8 cellular contexts compared by ENCODE assay signal in the genomic region with DNA sequence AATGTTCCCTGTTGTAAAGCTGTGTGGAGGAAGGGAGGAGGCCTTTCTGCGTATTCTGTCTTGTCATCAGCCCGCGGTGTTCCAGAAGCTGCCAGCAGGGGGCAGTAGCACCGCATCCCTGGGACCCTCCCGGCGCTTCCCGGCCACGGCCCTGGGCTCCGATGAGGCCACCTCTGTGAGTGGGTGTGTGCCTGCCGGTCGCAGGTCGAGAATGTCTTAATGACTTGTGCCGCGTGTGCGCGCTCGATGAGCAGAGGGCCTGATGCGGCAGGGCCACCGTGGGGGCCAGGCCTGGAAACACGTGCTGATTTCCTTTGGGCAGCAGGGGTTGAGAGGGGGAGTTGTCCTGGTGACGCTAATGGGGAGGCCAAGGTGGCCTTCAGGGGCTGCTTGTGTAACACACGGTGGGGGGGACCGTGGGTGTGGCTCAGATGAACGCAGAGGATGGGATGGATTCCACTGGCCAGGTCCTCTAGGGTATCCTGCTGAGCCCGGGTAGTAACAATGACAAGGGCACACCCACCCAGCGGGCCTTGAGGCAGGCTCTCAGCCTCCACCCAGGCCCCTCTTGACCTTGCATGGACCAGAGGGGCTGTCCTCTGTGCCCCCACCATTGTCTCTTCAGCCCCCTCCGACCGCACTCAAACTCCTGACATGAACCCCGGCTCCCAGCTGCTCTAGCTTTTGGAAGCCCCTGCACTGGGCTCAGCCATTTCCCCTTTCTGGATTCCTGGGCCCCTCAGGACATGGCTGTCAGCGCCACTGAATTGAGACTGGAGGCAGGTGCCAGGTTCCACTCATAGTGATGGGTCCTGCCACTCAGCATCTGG.
DNase-seq lines count a peak whose midpoint lies in the region; ATAC-seq and TF ChIP-seq lines count a peak whose summit lies in the region.

No MANE protein-coding gene starts in this region.

- peaks cover 1% of the 10 kb centered on the region for H3K4me1 Mint-ChIP-seq in T-helper 2 cell treated with Interferon-gamma antibody and Interleukin-4, amounts not matched to agents 5 μg/mL and 100 μg/mL, for 36 hours (ENCODE audit: low read depth)

- no peaks in the 10 kb centered on the region for H3K9me3 Mint-ChIP-seq in T-helper 2 cell treated with Interferon-gamma antibody and Interleukin-4, amounts not matched to agents 5 μg/mL and 100 μg/mL, for 36 hours

- peak; percentile 50 to 88 (median 74) for DNase-seq in NCI-H1417 (lab: John Stamatoyannopoulos, UW)
- DNase-seq in NCI-H1417 treated with DMSO at 0.1 percent for 48 hours (lab: John Stamatoyannopoulos, UW) = no peak
- DNase-seq in M059J (ENCODE audit: low read depth) = peak; percentile 34
- peak; percentile 42 for DNase-seq in T-helper 2 cell treated with Interferon-gamma antibody and Interleukin-4, amounts not matched to agents 5 μg/mL and 100 μg/mL, for 36 hours (ENCODE audit: low spot score)
- DNase-seq in choroid plexus epithelial cell (ENCODE audit: low read depth) = peak; percentile 43
- DNase-seq in lower leg skin (ENCODE audit: low spot score in 2 of 2) = peak; percentile 24 to 86
- peak; percentile 32 for DNase-seq in stimulated activated CD8-positive, alpha-beta memory T cell treated with anti-CD3 and anti-CD28 coated beads, Interleukin-7, amount 100 ng/mL, for 24 hours (ENCODE audit: low read depth)

- H3K4me3 Mint-ChIP-seq in T-helper 2 cell treated with Interferon-gamma antibody and Interleukin-4, amounts not matched to agents 5 μg/mL and 100 μg/mL, for 36 hours = no peak overlapping the region

- TF ChIP-seq POLR2A in lower leg skin (IDR thresholded peaks at IDR 0.05) = no peak

- H3K36me3 Mint-ChIP-seq in T-helper 2 cell treated with Interferon-gamma antibody and Interleukin-4, amounts not matched to agents 5 μg/mL and 100 μg/mL, for 36 hours (ENCODE audit: low read depth) = no peaks in the 10 kb centered on the region

- no peak overlapping the region for H3K4me3 ChIP-seq in choroid plexus epithelial cell (ENCODE audit: low read depth, low read length)
- H3K4me3 ChIP-seq in lower leg skin (ENCODE audit: low read depth, poor library complexity, severe bottlenecking) = no peak overlapping the region

- no peak for ATAC-seq in GM21423 (IDR thresholded peaks at IDR 0.05; ENCODE audit: unreplicated experiment)

- H3K27me3 Mint-ChIP-seq in T-helper 2 cell treated with Interferon-gamma antibody and Interleukin-4, amounts not matched to agents 5 μg/mL and 100 μg/mL, for 36 hours (ENCODE audit: low read depth) = peaks cover 4% of the 10 kb centered on the region

- WGBS in lower leg skin, 2 donors = 27 to 29% methylated on average over 22 to 25 of the region's 30 CpGs

- TF ChIP-seq CTCF in choroid plexus epithelial cell (conservative IDR thresholded peaks at IDR 0.05; ENCODE audit: low read depth, low read length) (peak; percentile 88), lower leg skin (IDR thresholded peaks at IDR 0.05) (no peak)

- no peak overlapping the region for H3K27ac Mint-ChIP-seq in T-helper 2 cell treated with Interferon-gamma antibody and Interleukin-4, amounts not matched to agents 5 μg/mL and 100 μg/mL, for 36 hours

- intact Hi-C loops in lower leg skin (cut with DNase I; ENCODE audit: low total_unique reads) = no loop called here
